ENCODE assay signal across 12 cellular contexts in genomic region chr6:136403166-136403980, GRCh38.
DNase-seq lines count a peak whose midpoint lies in the region; ATAC-seq and TF ChIP-seq lines count a peak whose summit lies in the region.
"Had no signal": no experiment of that assay in that cellular context is flagged by ENCODE, and none has a peak within 500 bp of the region (broad histone marks: within the 10 kb centered on the region; RNA-seq: fewer than 3 reads in every experiment).

No MANE protein-coding gene starts in this region.

- no peaks in the 10 kb centered on the region for H3K9me3 ChIP-seq in MG63
- H3K9me3 ChIP-seq: ovary had no signal

- ATAC-seq in left lobe of liver, result no peak
- ATAC-seq in GM21360 (IDR thresholded peaks at IDR 0.05; ENCODE audit: unreplicated experiment), result no peak
- no peak for ATAC-seq in HG02798 (IDR thresholded peaks at IDR 0.05; ENCODE audit: poor library complexity, unreplicated experiment)

- DNase-seq in AG09309 (ENCODE audit: low read depth) (peak; percentile 90), MG63 (peak; percentile 54), astrocyte of the cerebellum (ENCODE audit: low read depth) (peak; percentile 77), NCI-H2029 treated with DMSO at 0.1 percent for 48 hours (lab: John Stamatoyannopoulos, UW) (no peak), left lobe of liver (ENCODE audit: low spot score) (no peak)
- DNase-seq: DMS53, endodermal cell, NCI-H1694, ovary had no signal

- in situ Hi-C loops in astrocyte of the cerebellum (cut with HindIII; ENCODE audit: low sequenced_read_pairs), result no loop called here

- H3K4me3 ChIP-seq in AG09309 (ENCODE audit: control insufficient read depth, low read depth, low read length) (no peak overlapping the region), MG63 (no peak overlapping the region), astrocyte of the cerebellum (ENCODE audit: low read depth, low read length) (no peak overlapping the region)
- H3K4me3 ChIP-seq: ovary had no signal

- TF ChIP-seq CTCF in AG09309 (IDR thresholded peaks at IDR 0.05; ENCODE audit: control insufficient read depth, insufficient read depth, low read depth, low read length, missing control alignments) (no peak), astrocyte of the cerebellum (IDR thresholded peaks at IDR 0.05; ENCODE audit: low read depth, low read length, missing control alignments) (no peak)

- H3K36me3 ChIP-seq in MG63, result no peaks in the 10 kb centered on the region
- H3K36me3 ChIP-seq: ovary had no signal

- H3K27me3 ChIP-seq in MG63 (no peaks in the 10 kb centered on the region), layer of hippocampus (ENCODE audit: control insufficient read depth, insufficient read depth, low read length) (no peaks in the 10 kb centered on the region)
- H3K27me3 ChIP-seq: ovary had no signal

- H3K27ac ChIP-seq in layer of hippocampus (ENCODE audit: low read depth, low read length), result peak overlapping the region; percentile 83
- H3K27ac ChIP-seq: ovary had no signal

Comparison
In these comparisons a context has a peak if more than half of its experiments do, and no peak if none do; other contexts are left out.
1. DNase-seq: peak in AG09309 (single experiment), MG63 (single experiment) and astrocyte of the cerebellum (single experiment); none in NCI-H2029 treated with DMSO at 0.1 percent for 48 hours (single experiment) and left lobe of liver (single experiment).